ENCODE assay signal across 15 cellular contexts in the genomic region with DNA sequence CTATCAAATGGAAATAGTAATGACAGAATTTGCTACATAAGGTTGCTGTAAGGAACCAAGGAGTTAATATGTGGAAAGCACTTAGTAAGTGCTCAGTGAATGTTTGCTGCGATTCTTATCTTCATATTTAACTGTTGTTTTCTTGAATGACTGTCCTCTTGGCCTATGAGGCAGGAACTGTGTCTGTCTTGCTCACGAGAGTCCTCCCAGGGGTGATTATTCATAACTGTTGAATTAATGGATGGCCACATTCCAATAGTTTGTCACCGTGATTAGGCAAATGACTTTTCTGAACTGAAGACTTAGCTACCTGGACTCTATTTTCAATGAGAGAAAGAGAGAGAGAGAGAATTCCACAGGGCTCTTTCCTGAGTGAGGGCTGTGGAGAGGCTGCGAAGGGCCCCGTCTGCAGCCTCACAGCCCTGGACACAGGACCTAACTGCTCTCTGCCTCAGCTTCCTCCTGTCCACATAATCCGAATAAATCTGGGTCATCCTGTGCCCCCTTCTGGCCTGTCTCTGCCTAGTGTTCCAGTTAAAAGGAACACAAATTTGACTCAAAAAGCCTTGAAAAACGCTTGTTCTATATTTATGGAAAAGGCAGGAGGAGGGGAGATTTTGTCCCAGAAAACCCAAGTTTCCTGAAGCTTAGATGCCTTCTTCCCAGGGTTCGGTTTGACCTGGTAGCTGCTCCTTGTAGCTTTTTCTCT. TPM values are rescaled to one million over a fixed set of nuclear protein-coding genes. Genes with fewer than 3 reads are reported as not detected.
DNase-seq lines count a peak whose midpoint lies in the region; ATAC-seq and TF ChIP-seq lines count a peak whose summit lies in the region.
"Had no signal": no experiment of that assay in that cellular context is flagged by ENCODE, and none has a peak within 500 bp of the region (broad histone marks: within the 10 kb centered on the region; RNA-seq: fewer than 3 reads in every experiment).

No MANE protein-coding gene starts in this region.

- no peak overlapping the region for H3K4me3 Mint-ChIP-seq in T-helper 17 cell
- H3K4me3 Mint-ChIP-seq: CD14-positive monocyte; effector memory CD8-positive, alpha-beta T cell had no signal

- H3K36me3 Mint-ChIP-seq in T-helper 17 cell (ENCODE audit: low read depth): no peaks in the 10 kb centered on the region
- H3K36me3 Mint-ChIP-seq: CD14-positive monocyte had no signal

- peaks cover 22% of the 10 kb centered on the region for H3K27me3 Mint-ChIP-seq in T-helper 17 cell

- no peak for ATAC-seq in T-helper 17 cell
- ATAC-seq: effector memory CD8-positive, alpha-beta T cell had no signal

- TF ChIP-seq EP300 in esophagus muscularis mucosa (IDR thresholded peaks at IDR 0.05): no peak

- intact Hi-C loops in adrenal gland (cut with DNase I) (no loop called here), esophagus muscularis mucosa (cut with DNase I) (no loop called here)

- H3K36me3 ChIP-seq in adrenal gland (replicated peaks in 1 of 2) (no peaks in the 10 kb centered on the region), esophagus muscularis mucosa (no peaks in the 10 kb centered on the region)

- H3K27me3 ChIP-seq in adrenal gland (no peaks in the 10 kb centered on the region), esophagus muscularis mucosa (no peaks in the 10 kb centered on the region)

- H3K4me1 ChIP-seq in adrenal gland (replicated peaks in 1 of 2) (peaks cover 33 to 46% of the 10 kb centered on the region in 2 donors), esophagus muscularis mucosa (peaks cover 42 to 74% (median 58%) of the 10 kb centered on the region in 4 donors)

- 39 to 45% (median 42%) methylated on average over 8 of the region's 8 CpGs for WGBS in adrenal gland, 4 donors
- 51% methylated on average over 8 of the region's 8 CpGs for WGBS in esophagus muscularis mucosa

- H3K4me1 Mint-ChIP-seq in T-helper 17 cell: peaks cover 3% of the 10 kb centered on the region
- H3K4me1 Mint-ChIP-seq: CD14-positive monocyte had no signal

- no peak overlapping the region for H3K27ac Mint-ChIP-seq in T-helper 17 cell
- H3K27ac Mint-ChIP-seq: CD14-positive monocyte; effector memory CD8-positive, alpha-beta T cell had no signal

- DNase-seq in EH (ENCODE audit: low read depth) (peak; percentile 74), adrenal gland (peak in 2 of 7 donors; percentile 25 to 49), esophagus muscularis mucosa (ENCODE audit: extremely low spot score) (no peak), retinal pigment epithelial cell (ENCODE audit: low read depth) (no peak), T-helper 17 cell (no peak), NCI-H1436 (lab: John Stamatoyannopoulos, UW) (no peak), H4 (ENCODE audit: low spot score) (no peak)
- DNase-seq in activated effector memory CD4-positive, alpha-beta T cell treated with anti-CD3 and anti-CD28 coated beads, Interleukin-2, amount 50 U/mL, for 16 hours: no peak
- DNase-seq: activated CD4-positive, alpha-beta T cell treated with anti-CD3 and anti-CD28 coated beads for 48 hours; activated naive CD4-positive, alpha-beta T cell treated with Interleukin-2 at 50 U/mL for 16 hours; effector memory CD8-positive, alpha-beta T cell; NCI-H1092 had no signal

- TF ChIP-seq CTCF in adrenal gland (IDR thresholded peaks at IDR 0.05) (peak in 1 of 6 experiments; percentile 12), esophagus muscularis mucosa (IDR thresholded peaks at IDR 0.05) (no peak), retinal pigment epithelial cell (conservative IDR thresholded peaks at IDR 0.05; ENCODE audit: low read depth, low read length) (peak; percentile 11)

- TF ChIP-seq POLR2A in adrenal gland (IDR thresholded peaks at IDR 0.05): no peak
- TF ChIP-seq POLR2A in esophagus muscularis mucosa (IDR thresholded peaks at IDR 0.05; ENCODE audit: low read depth): no peak

- H3K4me3 ChIP-seq in adrenal gland (no peak overlapping the region), esophagus muscularis mucosa (no peak overlapping the region), retinal pigment epithelial cell (ENCODE audit: low read length) (no peak overlapping the region)

- peak overlapping the region in 4 of 5 donors; percentile 25 to 87 (median 58) for H3K27ac ChIP-seq in adrenal gland
- H3K27ac ChIP-seq in esophagus muscularis mucosa (replicated peaks in 1 of 4): peak overlapping the region; percentile 78 to 88 (median 82)

- no peaks in the 10 kb centered on the region for H3K9me3 ChIP-seq in adrenal gland (replicated peaks in 1 of 3)
- no peaks in the 10 kb centered on the region for H3K9me3 ChIP-seq in esophagus muscularis mucosa
- no peaks in the 10 kb centered on the region for H3K9me3 ChIP-seq in T-helper 17 cell (ENCODE audit: control insufficient read depth, low read length, poor library complexity, severe bottlenecking)

RNA-seq across cellular contexts. Expression of a gene that starts 8.5 kb away (rescaled TPM):
- not detected for total RNA-seq in adrenal gland
- polyA plus RNA-seq in adrenal gland: under 1 TPM in 1 of 3 donors, not detected in 2; 0.07 TPM
- total RNA-seq in esophagus muscularis mucosa: 1 to 10 TPM in 1 of 4 donors, under 1 TPM in 1, not detected in 2; 0.40 to 1.2 TPM
- under 1 TPM in 1 of 2 donors, not detected in 1; 0.37 TPM for total RNA-seq in T-helper 17 cell
- total RNA-seq in H4 (2014; rRNA removed; shearing (Covaris generic)): 0.50 TPM in 1 of 2 replicates, not detected in the other
- total RNA-seq: HT1080, skeletal muscle tissue had no signal
- polyA plus RNA-seq: CD14-positive monocyte had no signal
